Comparison of ENCODE assay signal across 10 cellular contexts in the genomic region with DNA sequence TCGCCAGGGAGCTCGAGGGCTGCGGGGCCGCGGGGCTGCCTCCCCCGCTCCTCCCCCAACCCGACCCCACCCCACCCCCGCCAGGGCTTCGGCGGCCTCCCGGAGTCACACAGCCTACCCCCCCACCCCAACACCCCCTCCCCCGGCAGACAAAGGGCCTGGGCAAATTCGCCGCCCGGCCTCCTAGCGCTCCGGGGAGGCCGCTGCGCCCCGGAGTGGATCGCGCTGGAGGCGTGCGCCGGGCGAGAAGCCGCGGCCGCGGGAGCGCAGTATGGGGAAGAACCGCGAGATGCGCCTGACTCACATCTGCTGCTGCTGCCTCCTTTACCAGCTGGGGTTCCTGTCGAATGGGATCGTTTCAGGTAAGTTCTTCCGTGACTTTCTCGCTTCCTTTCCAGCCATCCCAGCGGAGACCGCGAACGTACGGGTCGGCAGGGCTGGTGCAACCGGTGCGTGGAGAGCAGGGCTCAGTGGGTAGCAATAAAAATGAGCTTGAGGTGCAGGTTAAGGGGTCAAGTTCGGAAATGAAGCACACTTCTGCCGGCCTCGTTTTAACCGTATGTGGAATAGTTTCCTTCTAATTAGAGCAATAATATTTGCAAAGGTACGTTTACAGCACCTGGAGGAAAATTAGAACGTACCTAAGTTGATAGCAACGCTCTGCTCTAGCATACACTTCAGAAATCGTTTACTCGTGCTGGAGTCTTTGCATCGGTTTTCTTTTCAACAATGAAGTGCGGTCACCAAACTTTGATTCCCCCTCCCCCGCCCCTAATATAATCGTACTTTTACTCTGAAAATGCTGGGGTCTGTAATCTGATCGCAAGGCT. TPM values are rescaled to one million over a fixed set of nuclear protein-coding genes. Genes with fewer than 3 reads are reported as not detected.
DNase-seq lines count a peak whose midpoint lies in the region; ATAC-seq and TF ChIP-seq lines count a peak whose summit lies in the region.
"Had no signal": no experiment of that assay in that cellular context is flagged by ENCODE, and none has a peak within 500 bp of the region (broad histone marks: within the 10 kb centered on the region; RNA-seq: fewer than 3 reads in every experiment).

A gene with protein sequence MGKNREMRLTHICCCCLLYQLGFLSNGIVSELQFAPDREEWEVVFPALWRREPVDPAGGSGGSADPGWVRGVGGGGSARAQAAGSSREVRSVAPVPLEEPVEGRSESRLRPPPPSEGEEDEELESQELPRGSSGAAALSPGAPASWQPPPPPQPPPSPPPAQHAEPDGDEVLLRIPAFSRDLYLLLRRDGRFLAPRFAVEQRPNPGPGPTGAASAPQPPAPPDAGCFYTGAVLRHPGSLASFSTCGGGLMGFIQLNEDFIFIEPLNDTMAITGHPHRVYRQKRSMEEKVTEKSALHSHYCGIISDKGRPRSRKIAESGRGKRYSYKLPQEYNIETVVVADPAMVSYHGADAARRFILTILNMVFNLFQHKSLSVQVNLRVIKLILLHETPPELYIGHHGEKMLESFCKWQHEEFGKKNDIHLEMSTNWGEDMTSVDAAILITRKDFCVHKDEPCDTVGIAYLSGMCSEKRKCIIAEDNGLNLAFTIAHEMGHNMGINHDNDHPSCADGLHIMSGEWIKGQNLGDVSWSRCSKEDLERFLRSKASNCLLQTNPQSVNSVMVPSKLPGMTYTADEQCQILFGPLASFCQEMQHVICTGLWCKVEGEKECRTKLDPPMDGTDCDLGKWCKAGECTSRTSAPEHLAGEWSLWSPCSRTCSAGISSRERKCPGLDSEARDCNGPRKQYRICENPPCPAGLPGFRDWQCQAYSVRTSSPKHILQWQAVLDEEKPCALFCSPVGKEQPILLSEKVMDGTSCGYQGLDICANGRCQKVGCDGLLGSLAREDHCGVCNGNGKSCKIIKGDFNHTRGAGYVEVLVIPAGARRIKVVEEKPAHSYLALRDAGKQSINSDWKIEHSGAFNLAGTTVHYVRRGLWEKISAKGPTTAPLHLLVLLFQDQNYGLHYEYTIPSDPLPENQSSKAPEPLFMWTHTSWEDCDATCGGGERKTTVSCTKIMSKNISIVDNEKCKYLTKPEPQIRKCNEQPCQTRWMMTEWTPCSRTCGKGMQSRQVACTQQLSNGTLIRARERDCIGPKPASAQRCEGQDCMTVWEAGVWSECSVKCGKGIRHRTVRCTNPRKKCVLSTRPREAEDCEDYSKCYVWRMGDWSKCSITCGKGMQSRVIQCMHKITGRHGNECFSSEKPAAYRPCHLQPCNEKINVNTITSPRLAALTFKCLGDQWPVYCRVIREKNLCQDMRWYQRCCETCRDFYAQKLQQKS (plus strand): TSS at position 178 of the 830 bp plus-strand sequence. CDS start 94 bp downstream, at position 272.

- H3K27ac ChIP-seq in WERI-Rb-1, result no peak within 1 kb of the TSS

- H3K36me3 ChIP-seq in WERI-Rb-1, result no peaks in the 10 kb centered on the region

- peak within 1 kb of the TSS; percentile 23 for H3K4me3 ChIP-seq in GM08714 (ENCODE audit: low read length)
- H3K4me3 ChIP-seq in WERI-Rb-1 (ENCODE audit: low read depth, low read length), result peak within 1 kb of the TSS; percentile 61
- peak within 1 kb of the TSS; percentile 43 to 69 for H3K4me3 ChIP-seq in foreskin fibroblast (ENCODE audit: low read depth in 1 of 2, low read length in 2 of 2)
- H3K4me3 ChIP-seq: K562 had no signal

- no peak for TF ChIP-seq CTCF in WERI-Rb-1 (IDR thresholded peaks at IDR 0.05; ENCODE audit: low read depth, low read length)
- TF ChIP-seq CTCF in foreskin fibroblast (IDR thresholded peaks at IDR 0.05; ENCODE audit: low read depth, low read length), result no peak
- TF ChIP-seq CTCF in omental fat pad (IDR thresholded peaks at IDR 0.05), result no peak

- H3K27me3 ChIP-seq in WERI-Rb-1 (ENCODE audit: insufficient read depth, low read depth, severe bottlenecking), result peaks cover 5% of the 10 kb centered on the region

- no peaks in the 10 kb centered on the region for H3K9me3 ChIP-seq in WERI-Rb-1 (ENCODE audit: severe bottlenecking)

- ATAC-seq in HG03159 (IDR thresholded peaks at IDR 0.05; ENCODE audit: unreplicated experiment), result peak; percentile 43
- ATAC-seq in omental fat pad (ENCODE audit: low FRiP score), result peak; percentile 76
- ATAC-seq in HG03280 (IDR thresholded peaks at IDR 0.05; ENCODE audit: unreplicated experiment), result no peak
- no peak for ATAC-seq in HG03457 (IDR thresholded peaks at IDR 0.05; ENCODE audit: unreplicated experiment)

- DNase-seq in WERI-Rb-1 (peak; percentile 29), foreskin fibroblast (peak; percentile 56 to 83), omental fat pad (ENCODE audit: low spot score) (no peak), GM19240 (ENCODE audit: insufficient read length, low spot score) (no peak)

RNA-seq across cellular contexts. Expression of the gene that starts here (rescaled TPM):
- total RNA-seq in omental fat pad, result under 1 TPM in 1 of 4 donors, not detected in 3; 0.19 TPM
- total RNA-seq: K562, pulmonary artery endothelial cell had no signal

Comparison
In these comparisons a context has a peak if more than half of its experiments do, and no peak if none do; other contexts are left out.
1. Peak in ATAC-seq in omental fat pad; RNA of the gene not detected or under 1 TPM.
2. DNase-seq: peak in WERI-Rb-1 (single experiment) and foreskin fibroblast (2 of 2); none in omental fat pad (single experiment) and GM19240 (single experiment).
3. Peak in every context shown above with its lines, with median percentiles within 50 percentile points of each other: H3K4me3 ChIP-seq.